ENCODE assay signal across 12 cellular contexts in the genomic region with DNA sequence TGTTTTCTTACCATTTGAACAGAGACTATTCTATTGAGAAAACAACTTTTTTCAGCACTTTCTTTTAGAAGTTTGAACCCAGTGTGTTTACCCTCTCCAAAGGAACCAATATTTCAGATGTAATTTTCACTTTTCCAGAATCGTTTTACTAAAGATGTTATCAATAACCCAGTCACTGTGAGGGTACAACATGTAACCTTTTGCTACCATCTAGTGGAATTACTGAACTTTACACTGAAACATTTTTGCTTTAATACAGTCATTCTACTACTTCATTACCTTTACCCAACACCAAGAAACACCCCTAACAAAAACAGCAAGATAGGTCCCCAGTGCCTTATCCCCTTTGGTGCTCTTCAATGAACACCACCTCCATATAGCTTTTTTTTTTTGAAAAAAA. TPM values are rescaled to one million over a fixed set of nuclear protein-coding genes. Genes with fewer than 3 reads are reported as not detected.
DNase-seq lines count a peak whose midpoint lies in the region; FAIRE-seq and TF ChIP-seq lines count a peak whose summit lies in the region.
"Had no signal": no experiment of that assay in that cellular context is flagged by ENCODE, and none has a peak within 500 bp of the region (broad histone marks: within the 10 kb centered on the region; RNA-seq: fewer than 3 reads in every experiment).

No MANE protein-coding gene starts in this region.

- no peaks in the 10 kb centered on the region for H3K79me2 ChIP-seq in hepatocyte

- TF ChIP-seq CTCF in HEK293 (tag by site-specific recombination; IDR thresholded peaks at IDR 0.05) (peak; percentile 29; the same call in 1 of the 2 replicates), hepatocyte (IDR thresholded peaks at IDR 0.05; ENCODE audit: poor library complexity) (peak; percentile 53), Peyer's patch (IDR thresholded peaks at IDR 0.05) (peak in 1 of 6 experiments; percentile 41), kidney (IDR thresholded peaks at IDR 0.05; ENCODE audit: borderline replicate concordance, extremely low read depth, insufficient read depth) (no peak)

- H3K36me3 ChIP-seq in HEK293 (ENCODE audit: control insufficient read depth in 2 of 2, insufficient read depth in 1 of 2, low read length in 2 of 2) = no peaks in the 10 kb centered on the region
- H3K36me3 ChIP-seq in hepatocyte (replicated peaks; ENCODE audit: insufficient read depth, low read depth) = no peaks in the 10 kb centered on the region
- no peaks in the 10 kb centered on the region for H3K36me3 ChIP-seq in Peyer's patch
- H3K36me3 ChIP-seq in kidney (ENCODE audit: control insufficient read depth in 1 of 2, insufficient read depth in 2 of 2, low read length in 2 of 2) = no peaks in the 10 kb centered on the region

- POLR2A ChIA-PET in HEK293 (lab: Yijun Ruan, JAX) = interaction anchor here (0.7 kb wide), 1 partner anchor 27 kb away, joined by 3 read pairs; no protein-coding TSS in a partner anchor

- no peaks in the 10 kb centered on the region for H3K9me3 ChIP-seq in HEK293 (ENCODE audit: control insufficient read depth, insufficient read depth, low read depth, low read length)
- H3K9me3 ChIP-seq in hepatocyte (ENCODE audit: low read depth) = no peaks in the 10 kb centered on the region
- no peaks in the 10 kb centered on the region for H3K9me3 ChIP-seq in Peyer's patch
- H3K9me3 ChIP-seq in kidney (ENCODE audit: control insufficient read depth in 1 of 2, low read length in 2 of 2) = no peaks in the 10 kb centered on the region

- no peak overlapping the region for H3K9ac ChIP-seq in kidney (ENCODE audit: low read length in 2 of 2)

- TF ChIP-seq POLR2A in Peyer's patch (IDR thresholded peaks at IDR 0.05) = no peak

- H3K27ac ChIP-seq in HEK293 (ENCODE audit: extremely low read depth, low read depth, low read length) (no peak overlapping the region), hepatocyte (no peak overlapping the region), Peyer's patch (no peak overlapping the region), kidney (ENCODE audit: low read depth in 2 of 2, low read length in 2 of 2) (no peak overlapping the region)

- FAIRE-seq in kidney (lab: Jason Lieb, UNC) = no peak

- intact Hi-C loops in kidney (cut with DNase I) = no loop called here

- no peaks in the 10 kb centered on the region for H4K20me1 ChIP-seq in hepatocyte (ENCODE audit: insufficient read depth, poor library complexity, severe bottlenecking)

- H3K9me2 ChIP-seq in hepatocyte (replicated peaks; ENCODE audit: insufficient read depth) = no peaks in the 10 kb centered on the region

- DNase-seq in DMS53 (lab: John Stamatoyannopoulos, UW) (peak; percentile 36), SK-N-DZ (ENCODE audit: low spot score) (peak; percentile 6), hepatocyte (ENCODE audit: low spot score) (no peak), Peyer's patch (no peak), dedifferentiated amniotic fluid mesenchymal stem cell (ENCODE audit: extremely low spot score) (no peak), cerebellum (ENCODE audit: low spot score) (no peak), kidney (no peak)
- DNase-seq: activated effector memory CD4-positive, alpha-beta T cell treated with Interleukin-2 at 50 U/mL for 16 hours; Calu3; NCI-H2227 treated with DMSO at 0.1 percent for 48 hours; nucleus accumbens had no signal

- H3K27me3 ChIP-seq in hepatocyte (no peaks in the 10 kb centered on the region), Peyer's patch (no peaks in the 10 kb centered on the region)

- peak overlapping the region; percentile 36 for H3K4me2 ChIP-seq in hepatocyte

- 42% methylated on average over 1 of the region's 1 CpG for WGBS in hepatocyte (ENCODE audit: low lambda C conversion rate, missing lambda C conversion rate)

- CTCF ChIA-PET in HEK293 (lab: Yijun Ruan, JAX) = interaction anchor here (0.6 to 2.6 kb wide), 6 partner anchors 10 to 1649 kb away, joined by 3 to 9 read pairs (median 3); no protein-coding TSS in a partner anchor

- H2AFZ ChIP-seq in hepatocyte = no peak overlapping the region

- H3K4me1 ChIP-seq in HEK293 (ENCODE audit: control insufficient read depth, insufficient read depth, low read length) (no peaks in the 10 kb centered on the region), hepatocyte (ENCODE audit: insufficient read depth) (no peaks in the 10 kb centered on the region), Peyer's patch (no peaks in the 10 kb centered on the region), kidney (ENCODE audit: control insufficient read depth in 1 of 2, insufficient read depth in 1 of 2, low read depth in 1 of 2, low read length in 2 of 2) (no peaks in the 10 kb centered on the region)

- no peak overlapping the region for H3K4me3 ChIP-seq in HEK293 (ENCODE audit: low read depth, low read length)
- H3K4me3 ChIP-seq in hepatocyte = no peak overlapping the region
- no peak overlapping the region for H3K4me3 ChIP-seq in Peyer's patch
- H3K4me3 ChIP-seq in kidney (ENCODE audit: low read length in 2 of 2) = no peak overlapping the region

TF ChIP-seq in HEK293, 187 proteins besides CTCF, POLR2A, EP300 and RAD21:
- no peak for TF ChIP-seq ZNF248 (tag by site-specific recombination; IDR thresholded peaks at IDR 0.05)
- TF ChIP-seq ZNF768 (tag by site-specific recombination; IDR thresholded peaks at IDR 0.05) = no peak
- TF ChIP-seq ZNF654 (tag by site-specific recombination; IDR thresholded peaks at IDR 0.05; ENCODE audit: low read depth) = peak; percentile 58
- no peak for TF ChIP-seq ZNF302 (tag by site-specific recombination; IDR thresholded peaks at IDR 0.05; ENCODE audit: low read depth)
- TF ChIP-seq ZNF623 (tag by site-specific recombination; IDR thresholded peaks at IDR 0.05) = no peak
- TF ChIP-seq ZNF335 (tag by site-specific recombination; conservative IDR thresholded peaks at IDR 0.05) = no peak

RNA-seq across cellular contexts. Expression of a gene that starts 33.1 kb away (rescaled TPM):
- polyA plus RNA-seq in SK-N-DZ (2014; cell fraction: cytosol; rRNA removed) = 373 and 375 TPM in 2 replicates
- polyA plus RNA-seq in SK-N-DZ (2014; cell fraction: nucleus; rRNA removed) = 172 and 187 TPM in 2 replicates
- 601 and 649 TPM in 2 replicates for total RNA-seq in hepatocyte
- polyA plus RNA-seq in hepatocyte = 841 and 910 TPM in 2 replicates
- total RNA-seq in Peyer's patch = 10 to 100 TPM in 3 of 4 donors, 1 to 10 TPM in 1; 5.8 to 33.0 (median 30.8) TPM
- 38.9 TPM for total RNA-seq in cerebellum
- total RNA-seq in kidney = 58.3 TPM
- 77.7 TPM for polyA plus RNA-seq in kidney (ENCODE audit: insufficient read depth, low read depth, low replicate concordance)

Comparison
In these comparisons a context has a peak if more than half of its experiments do, and no peak if none do; other contexts are left out.
1. DNase-seq: peak in DMS53 (single experiment) and SK-N-DZ (single experiment); none in hepatocyte (single experiment), Peyer's patch (0 of 3), dedifferentiated amniotic fluid mesenchymal stem cell (single experiment), cerebellum (single experiment) and kidney (single experiment).
2. RNA of a gene that starts 33.1 kb away (total RNA-seq): 601 to 649 TPM in hepatocyte; 58.3 TPM in kidney (single experiment), 38.9 TPM in cerebellum (single experiment) and 5.8 to 33.0 TPM in Peyer's patch; every median in the first group is over 10 times any median in the second.